In genomic region chr1:2282556-2283270, GRCh38 we compare ENCODE assay signal across 20 cellular contexts. TPM values are rescaled to one million over a fixed set of nuclear protein-coding genes. Genes with fewer than 3 reads are reported as not detected.
A peak's percentile ranks its signal among the peaks of the same experiment; 100 is the strongest.
DNase-seq lines count a peak whose midpoint lies in the region; ATAC-seq and TF ChIP-seq lines count a peak whose summit lies in the region.
"Had no signal": no experiment of that assay in that cellular context is flagged by ENCODE, and none has a peak within 500 bp of the region (broad histone marks: within the 10 kb centered on the region; RNA-seq: fewer than 3 reads in every experiment).

No MANE protein-coding gene starts in this region.

- CTCF ChIA-PET in WTC11 (lab: Charles Lee): interaction anchor here (0.5 to 1.5 kb wide), 2 partner anchors 32 to 40 kb away, joined by 3 read pairs; no protein-coding TSS in a partner anchor

- H3K9me3 ChIP-seq in right cardiac atrium (ENCODE audit: control insufficient read depth, low read length) (no peaks in the 10 kb centered on the region), lower lobe of right lung (no peaks in the 10 kb centered on the region)
- H3K9me3 ChIP-seq: Peyer's patch had no signal

- peaks cover 21% of the 10 kb centered on the region for H3K4me1 Mint-ChIP-seq in WTC11

- no peaks in the 10 kb centered on the region for H3K9me3 Mint-ChIP-seq in WTC11
- H3K9me3 Mint-ChIP-seq: IgD-negative memory B cell had no signal

- H3K4me3 ChIP-seq in right cardiac atrium (ENCODE audit: low read length) (no peak overlapping the region), lower lobe of right lung (no peak overlapping the region)
- H3K4me3 ChIP-seq: BLaER1 treated with 17β-estradiol and CSF1 and Interleukin-3, amounts not matched to agents 10 nM and 100 nM; Peyer's patch; SK-N-MC had no signal

- TF ChIP-seq CTCF in WTC11 (IDR thresholded peaks at IDR 0.05): no peak
- no peak for TF ChIP-seq CTCF in lower lobe of right lung (IDR thresholded peaks at IDR 0.05)

- H3K27ac Mint-ChIP-seq in WTC11: 0 out of 2 replicates have a peak overlapping the region, but pooled peaks have one; percentile 78
- H3K27ac Mint-ChIP-seq: IgD-negative memory B cell had no signal

- intact Hi-C loops in right cardiac atrium (cut with DNase I): no loop called here
- intact Hi-C loops in left cardiac atrium (cut with DNase I): no loop called here
- intact Hi-C loops in lower lobe of right lung (cut with DNase I): no loop called here

- H3K27ac ChIP-seq in right cardiac atrium (ENCODE audit: low read length) (no peak overlapping the region), lower lobe of right lung (no peak overlapping the region)
- H3K27ac ChIP-seq: Peyer's patch, SK-N-MC had no signal

- POLR2A ChIA-PET in WTC11 (lab: Charles Lee): no interaction called here

- no peak overlapping the region for H3K4me3 Mint-ChIP-seq in WTC11
- H3K4me3 Mint-ChIP-seq: IgD-negative memory B cell had no signal

- H3K4me1 ChIP-seq in right cardiac atrium (ENCODE audit: control insufficient read depth, insufficient read depth, low read length) (peaks cover 37% of the 10 kb centered on the region), lower lobe of right lung (peaks cover 43% of the 10 kb centered on the region)

- H3K27me3 ChIP-seq in right cardiac atrium (ENCODE audit: control insufficient read depth, insufficient read depth) (no peaks in the 10 kb centered on the region), lower lobe of right lung (ENCODE audit: low read depth) (no peaks in the 10 kb centered on the region)
- H3K27me3 ChIP-seq: BLaER1 treated with 17β-estradiol and CSF1 and Interleukin-3, amounts not matched to agents 10 nM and 100 nM; Peyer's patch had no signal

- peaks cover 3% of the 10 kb centered on the region for H3K36me3 ChIP-seq in lower lobe of right lung
- H3K36me3 ChIP-seq: Peyer's patch had no signal

- DNase-seq in right cardiac atrium: peak; percentile 23 to 65 (median 51)
- no peak for DNase-seq in left cardiac atrium
- DNase-seq in WTC11 (ENCODE audit: low spot score): no peak
- peak; percentile 42 for DNase-seq in lower lobe of right lung
- DNase-seq in NCI-H1105 treated with DMSO at 0.1 percent for 48 hours (lab: John Stamatoyannopoulos, UW): no peak
- DNase-seq in foreskin melanocyte: no peak
- DNase-seq: Kasumi-1; MM.1S; NCI-H1092; NCI-H146; NCI-H2029 treated with DMSO at 0.1 percent for 48 hours; NCI-H2171 treated with DMSO at 0.1 percent for 48 hours; NCI-H446 treated with DMSO at 0.1 percent for 48 hours; NK-92 treated with Interleukin-12 subunit alpha and Interleukin-12 subunit beta, amount 100 ng/mL, for 24 hours; Peyer's patch; SHP77 had no signal

- H3K36me3 Mint-ChIP-seq in WTC11: peaks cover 3% of the 10 kb centered on the region
- H3K36me3 Mint-ChIP-seq: IgD-negative memory B cell had no signal

- ATAC-seq in right cardiac atrium: no peak
- ATAC-seq in left cardiac atrium: no peak
- no peak for ATAC-seq in WTC11
- ATAC-seq in lower lobe of right lung: no peak
- ATAC-seq in GM21825 (IDR thresholded peaks at IDR 0.05; ENCODE audit: unreplicated experiment): no peak

- H3K27me3 Mint-ChIP-seq in WTC11 (ENCODE audit: low read depth): no peaks in the 10 kb centered on the region
- H3K27me3 Mint-ChIP-seq: IgD-negative memory B cell had no signal

- 92% methylated on average over 29 of the region's 29 CpGs for WGBS in right cardiac atrium

TF ChIP-seq in WTC11, 78 proteins besides CTCF, POLR2A, EP300 and RAD21:
- TF ChIP-seq PREB (CRISPR knock-in tag; IDR thresholded peaks at IDR 0.05; ENCODE audit: borderline replicate concordance) (no peak), ZNF138 (CRISPR knock-in tag; conservative IDR thresholded peaks at IDR 0.05) (no peak), SMAD3 (CRISPR knock-in tag; IDR thresholded peaks at IDR 0.05; ENCODE audit: borderline replicate concordance) (no peak), ERG (CRISPR knock-in tag; IDR thresholded peaks at IDR 0.05) (no peak), IRF1 (CRISPR knock-in tag; IDR thresholded peaks at IDR 0.05) (no peak), HMGA2 (CRISPR knock-in tag; IDR thresholded peaks at IDR 0.05) (no peak), ATF6 (CRISPR knock-in tag; IDR thresholded peaks at IDR 0.05) (no peak), TCF7 (CRISPR knock-in tag; IDR thresholded peaks at IDR 0.05; ENCODE audit: low read depth) (no peak)

RNA-seq across cellular contexts. Expression of gene SKI, which starts 54.6 kb away (rescaled TPM):
- 10 to 100 TPM; 56.7 to 83.1 (median 68.9) TPM for total RNA-seq in right cardiac atrium
- polyA plus RNA-seq in right cardiac atrium: 35.6 TPM
- 10 to 100 TPM; 47.1 to 66.9 TPM for total RNA-seq in left cardiac atrium
- 75.5 to 88.6 TPM (median 75.6 TPM) in 3 replicates for total RNA-seq in WTC11 (2021)
- 90.0 TPM for total RNA-seq in lower lobe of right lung

Comparison
In these comparisons a context has a peak if more than half of its experiments do, and no peak if none do; other contexts are left out.
1. DNase-seq: peak in right cardiac atrium (3 of 3) and lower lobe of right lung (single experiment); none in left cardiac atrium (single experiment), WTC11 (single experiment), NCI-H1105 treated with DMSO at 0.1 percent for 48 hours (single experiment) and foreskin melanocyte (single experiment).